ENCODE assay signal across 20 cellular contexts in genomic region chr10:96516337-96516736, GRCh38. TPM values are rescaled to one million over a fixed set of nuclear protein-coding genes. Genes with fewer than 3 reads are reported as not detected.
"Had no signal": no experiment of that assay in that cellular context is flagged by ENCODE, and none has a peak within 500 bp of the region (broad histone marks: within the 10 kb centered on the region; RNA-seq: fewer than 3 reads in every experiment).

No MANE protein-coding gene starts in this region.

- DNase-seq: effector memory CD8-positive, alpha-beta T cell; foreskin keratinocyte; immature natural killer cell; left ventricle myocardium inferior; lower lobe of right lung; midbrain; occipital lobe; pancreas; right cardiac atrium; stimulated activated CD4-positive, alpha-beta T cell treated with anti-CD3 and anti-CD28 coated beads, Interleukin-4, amount 100 ng/mL, for 1 hour; stimulated activated CD8-positive, alpha-beta memory T cell treated with anti-CD3 and anti-CD28 coated beads, Interleukin-4, amount 100 ng/mL, for 48 hours; stimulated activated naive CD8-positive, alpha-beta T cell treated with anti-CD3 and anti-CD28 coated beads, Interleukin-15, Interleukin-2, amounts not matched to agents 100 U/mL and 50 U/mL, for 24 hours; tibial artery; upper lobe of right lung had no signal

- FAIRE-seq: keratinocyte, pancreas had no signal

- H3K4me1 ChIP-seq: foreskin keratinocyte had no signal

- H3K27ac ChIP-seq: foreskin keratinocyte, left ventricle myocardium inferior, lower lobe of right lung, neural progenitor cell, pancreas, suprapubic skin, tibial artery, upper lobe of right lung, vagina had no signal

- H3K9me3 ChIP-seq: left ventricle myocardium inferior, lower lobe of right lung, pancreas, suprapubic skin, tibial artery, upper lobe of right lung, vagina had no signal

- H3K27me3 ChIP-seq: pancreas, vagina had no signal

- H2AFZ ChIP-seq: neural progenitor cell had no signal

- H3K4me2 ChIP-seq: neural progenitor cell had no signal

- H3K4me3 ChIP-seq: left ventricle myocardium inferior, lower lobe of right lung, neural progenitor cell, pancreas, suprapubic skin, tibial artery, upper lobe of right lung, vagina had no signal

- H3K9ac ChIP-seq: neural progenitor cell had no signal

- ATAC-seq: effector memory CD8-positive, alpha-beta T cell; foreskin keratinocyte; lower lobe of right lung; natural killer cell treated with Interleukin-12 subunit alpha and Interleukin-12 subunit beta and Interleukin-15 and Interleukin-18, amount 100 ng/mL, for 72 hours; pancreas; right cardiac atrium; stimulated activated effector memory CD8-positive, alpha-beta T cell treated with anti-CD3 and anti-CD28 coated beads, Interleukin-12 subunit alpha, Interleukin-12 subunit beta, amount 100 ng/mL, for 72 hours; stimulated activated naive CD8-positive, alpha-beta T cell treated with anti-CD3 and anti-CD28 coated beads, Interleukin-15, Interleukin-2, amounts not matched to agents 100 U/mL and 50 U/mL, for 24 hours; upper lobe of right lung had no signal

RNA-seq across cellular contexts. Expression of gene TLL2, which starts 2.6 kb away (rescaled TPM):
- total RNA-seq: lower lobe of right lung, upper lobe of right lung had no signal
- polyA plus RNA-seq: immature natural killer cell had no signal
